In genomic region chr22:30822216-30823014, GRCh38 we compare ENCODE assay signal across 9 cellular contexts.
A peak's percentile ranks its signal among the peaks of the same experiment; 100 is the strongest.
DNase-seq lines count a peak whose midpoint lies in the region; ATAC-seq and TF ChIP-seq lines count a peak whose summit lies in the region.
"Had no signal": no experiment of that assay in that cellular context is flagged by ENCODE, and none has a peak within 500 bp of the region (broad histone marks: within the 10 kb centered on the region; RNA-seq: fewer than 3 reads in every experiment).

No MANE protein-coding gene starts in this region.

- H3K36me3 ChIP-seq in tibial artery = no peaks in the 10 kb centered on the region

- H3K27me3 ChIP-seq in tibial artery = peaks cover 0 to 79% of the 10 kb centered on the region in 2 donors

- H3K27ac ChIP-seq in tibial artery = no peak overlapping the region

- no peaks in the 10 kb centered on the region for H3K9me3 ChIP-seq in tibial artery

- peak; percentile 60 for DNase-seq in activated CD8-positive, alpha-beta memory T cell treated with anti-CD3 and anti-CD28 coated beads, Interleukin-2, amount 50 U/mL, for 48 hours
- DNase-seq in activated CD8-positive, alpha-beta memory T cell treated with anti-CD3 and anti-CD28 coated beads, Interleukin-2, amount 50 U/mL, for 4 hours = no peak
- DNase-seq in cardiac fibroblast (ENCODE audit: low read depth in 2 of 2) = no peak
- DNase-seq in left colon = no peak
- peak in 1 of 2 donors; percentile 49 for DNase-seq in tibial artery
- no peak for DNase-seq in inferior parietal cortex (ENCODE audit: extremely low spot score)
- DNase-seq in ACHN = no peak
- DNase-seq: DND-41 had no signal

- intact Hi-C loops in left colon (cut with DNase I, micrococcal nuclease) (no loop called here), tibial artery (cut with DNase I; ENCODE audit: low total_unique reads) (no loop called here)

- in situ Hi-C loops in ACHN (cut with HindIII; ENCODE audit: low pct_ligation_motif_present, low pct_unique_long_range_greater_than_20kb, low sequenced_read_pairs) = no loop called here

- H3K4me3 ChIP-seq in cardiac fibroblast (replicated peaks in 1 of 2; ENCODE audit: low read depth in 2 of 2, low read length in 2 of 2) (peak overlapping the region; percentile 42 to 52), tibial artery (peak overlapping the region; percentile 1 to 36)

- peak; percentile 59 for ATAC-seq in left colon
- ATAC-seq in GM19324 (IDR thresholded peaks at IDR 0.05; ENCODE audit: low FRiP score, unreplicated experiment) = no peak

- TF ChIP-seq CTCF in cardiac fibroblast (IDR thresholded peaks at IDR 0.05; ENCODE audit: low read depth, low read length) = no peak
- no peak for TF ChIP-seq CTCF in tibial artery (IDR thresholded peaks at IDR 0.05)

- peaks cover 0 to 13% (median 11%) of the 10 kb centered on the region in 4 donors for H3K4me1 ChIP-seq in tibial artery
